ENCODE assay signal across 11 cellular contexts in the genomic region with DNA sequence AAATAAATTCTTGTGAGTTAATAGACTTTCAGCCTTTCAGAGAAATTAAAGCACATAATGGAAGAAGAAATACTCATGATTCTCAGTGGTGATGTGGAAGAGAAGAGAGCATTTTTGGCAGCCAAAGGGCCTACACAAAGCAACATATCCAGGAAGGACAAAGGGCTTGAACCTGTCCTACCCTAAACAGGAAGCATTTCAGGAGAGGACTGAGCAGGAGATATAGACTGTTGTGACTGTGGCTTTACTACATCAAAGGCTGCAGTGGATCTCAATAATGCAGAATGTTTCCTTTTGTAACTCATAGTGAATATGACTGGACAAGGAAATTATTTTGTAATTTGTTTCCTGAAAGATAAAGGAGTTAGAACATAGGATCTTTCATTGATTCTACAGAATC. TPM values are rescaled to one million over a fixed set of nuclear protein-coding genes. Genes with fewer than 3 reads are reported as not detected.
A peak's percentile ranks its signal among the peaks of the same experiment; 100 is the strongest.
DNase-seq lines count a peak whose midpoint lies in the region; ATAC-seq and TF ChIP-seq lines count a peak whose summit lies in the region.
"Had no signal": no experiment of that assay in that cellular context is flagged by ENCODE, and none has a peak within 500 bp of the region (broad histone marks: within the 10 kb centered on the region; RNA-seq: fewer than 3 reads in every experiment).

No MANE protein-coding gene starts in this region.

- peaks cover 51% of the 10 kb centered on the region for H3K4me1 Mint-ChIP-seq in CD4-positive, alpha-beta T cell (ENCODE audit: low read depth)
- H3K4me1 Mint-ChIP-seq in IgD-negative memory B cell (peaks cover 15 to 28% (median 18%) of the 10 kb centered on the region in 3 donors), natural killer cell (peaks cover 45 to 49% of the 10 kb centered on the region in 2 donors)

- H3K27ac ChIP-seq in CD4-positive, alpha-beta T cell (ENCODE audit: low read depth, low read length): peak overlapping the region; percentile 100
- peak overlapping the region; percentile 10 for H3K27ac ChIP-seq in angular gyrus (ENCODE audit: low read depth, low read length)
- no peak overlapping the region for H3K27ac ChIP-seq in gastroesophageal sphincter

- intact Hi-C loops in CD4-positive, alpha-beta T cell (cut with DNase I, micrococcal nuclease): loop anchor here in 1 of 2 experiments (5.0 kb wide), 3 partner anchors 73 to 153 kb away; no protein-coding TSS in a partner anchor
- intact Hi-C loops in natural killer cell (cut with micrococcal nuclease): loop anchor here (10.0 kb wide), 1 partner anchor 100 kb away; no protein-coding TSS in a partner anchor

- H3K27ac Mint-ChIP-seq in CD4-positive, alpha-beta T cell: peak overlapping the region; percentile 95
- H3K27ac Mint-ChIP-seq in IgD-negative memory B cell (peak overlapping the region; percentile 97 to 99 (median 98)), natural killer cell (peak overlapping the region; percentile 99 to 100)

- CTCF ChIA-PET in CD4-positive, alpha-beta T cell (lab: Charles Lee): interaction anchor here (1.3 to 1.4 kb wide), 3 partner anchors 76 to 86 kb away, joined by 3 to 5 read pairs (median 3); no protein-coding TSS in a partner anchor

- no peak for TF ChIP-seq EP300 in gastroesophageal sphincter (IDR thresholded peaks at IDR 0.05)

- H3K9me3 Mint-ChIP-seq in CD4-positive, alpha-beta T cell: no peaks in the 10 kb centered on the region
- H3K9me3 Mint-ChIP-seq in IgD-negative memory B cell (peaks cover 0 to 2% (median 0%) of the 10 kb centered on the region in 3 donors), natural killer cell (no peaks in the 10 kb centered on the region)

- H3K36me3 ChIP-seq in gastroesophageal sphincter: no peaks in the 10 kb centered on the region

- no peak for TF ChIP-seq CTCF in CD4-positive, alpha-beta T cell (IDR thresholded peaks at IDR 0.05)
- TF ChIP-seq CTCF in natural killer cell (IDR thresholded peaks at IDR 0.05): no peak
- no peak for TF ChIP-seq CTCF in gastroesophageal sphincter (IDR thresholded peaks at IDR 0.05)

- H3K36me3 Mint-ChIP-seq in CD4-positive, alpha-beta T cell (ENCODE audit: low read depth): peaks cover 39% of the 10 kb centered on the region
- H3K36me3 Mint-ChIP-seq in IgD-negative memory B cell (peaks cover 2% of the 10 kb centered on the region), natural killer cell (peaks cover 8% of the 10 kb centered on the region)

- H3K4me1 ChIP-seq in gastroesophageal sphincter: peaks cover 0 to 27% (median 0%) of the 10 kb centered on the region in 3 donors

- H3K4me3 ChIP-seq in gastroesophageal sphincter: no peak overlapping the region

- no peak for ATAC-seq in CD4-positive, alpha-beta T cell (ENCODE audit: poor library complexity)
- ATAC-seq in natural killer cell: no peak
- no peak for ATAC-seq in gastroesophageal sphincter
- no peak for ATAC-seq in GM19023 (IDR thresholded peaks at IDR 0.05; ENCODE audit: unreplicated experiment)
- no peak for ATAC-seq in HG02798 (IDR thresholded peaks at IDR 0.05; ENCODE audit: poor library complexity, unreplicated experiment)

- peak overlapping the region; percentile 100 for H3K4me3 Mint-ChIP-seq in CD4-positive, alpha-beta T cell
- peak overlapping the region in 3 of 4 donors; percentile 89 to 98 (median 96) for H3K4me3 Mint-ChIP-seq in IgD-negative memory B cell
- peak overlapping the region; percentile 96 for H3K4me3 Mint-ChIP-seq in natural killer cell

- DNase-seq in CD4-positive, alpha-beta T cell: no peak
- DNase-seq in natural killer cell (no peak), cerebellar nuclear complex (lab: John Stamatoyannopoulos, UW) (no peak)
- DNase-seq: COR-L47, dorsolateral prefrontal cortex, NCI-H1694 treated with DMSO at 0.1 percent for 48 hours had no signal

- POLR2A ChIA-PET in CD4-positive, alpha-beta T cell (lab: Charles Lee): interaction anchor here (3.1 to 4.0 kb wide), 2 partner anchors 73 to 224 kb away, joined by 16 to 21 read pairs; a partner anchor contains a TSS

- no peaks in the 10 kb centered on the region for H3K9me3 ChIP-seq in CD4-positive, alpha-beta T cell (ENCODE audit: control insufficient read depth, low read length)
- H3K9me3 ChIP-seq in gastroesophageal sphincter: no peaks in the 10 kb centered on the region

- H3K27me3 ChIP-seq in CD4-positive, alpha-beta T cell (ENCODE audit: control insufficient read depth, insufficient read depth, low read length): no peaks in the 10 kb centered on the region
- no peaks in the 10 kb centered on the region for H3K27me3 ChIP-seq in gastroesophageal sphincter
- H3K27me3 ChIP-seq: dorsolateral prefrontal cortex had no signal

- TF ChIP-seq POLR2A in gastroesophageal sphincter (IDR thresholded peaks at IDR 0.05): no peak

- H3K27me3 Mint-ChIP-seq in CD4-positive, alpha-beta T cell: no peaks in the 10 kb centered on the region
- no peaks in the 10 kb centered on the region for H3K27me3 Mint-ChIP-seq in IgD-negative memory B cell
- H3K27me3 Mint-ChIP-seq in natural killer cell (ENCODE audit: low read depth in 2 of 2): no peaks in the 10 kb centered on the region

RNA-seq across cellular contexts. Expression of a gene that starts 1.3 kb away (rescaled TPM):
- total RNA-seq in CD4-positive, alpha-beta T cell: 100 to 1,000 TPM; 181 to 200 TPM
- 34.1 TPM for polyA plus RNA-seq in IgD-negative memory B cell
- total RNA-seq in natural killer cell: 100 to 1,000 TPM; 359 to 395 (median 372) TPM
- total RNA-seq in gastroesophageal sphincter: 10 to 100 TPM in 2 of 4 donors, 1 to 10 TPM in 2; 3.9 to 43.1 (median 24.8) TPM

Comparison
In these comparisons a context has a peak if more than half of its experiments do, and no peak if none do; other contexts are left out.
1. H3K27ac ChIP-seq: peak in CD4-positive, alpha-beta T cell (single experiment) and angular gyrus (single experiment); none in gastroesophageal sphincter (0 of 4).
2. RNA of a gene that starts 1.3 kb away (total RNA-seq): 359 to 395 TPM in natural killer cell and 181 to 200 TPM in CD4-positive, alpha-beta T cell; 3.9 to 43.1 TPM in gastroesophageal sphincter; every median in the first group is over 4 times any median in the second.
3. Peak in every context shown above with its lines, with median percentiles within 50 percentile points of each other: H3K27ac Mint-ChIP-seq and H3K4me3 Mint-ChIP-seq.